1 cellular context compared by ENCODE assay signal in the genomic region with DNA sequence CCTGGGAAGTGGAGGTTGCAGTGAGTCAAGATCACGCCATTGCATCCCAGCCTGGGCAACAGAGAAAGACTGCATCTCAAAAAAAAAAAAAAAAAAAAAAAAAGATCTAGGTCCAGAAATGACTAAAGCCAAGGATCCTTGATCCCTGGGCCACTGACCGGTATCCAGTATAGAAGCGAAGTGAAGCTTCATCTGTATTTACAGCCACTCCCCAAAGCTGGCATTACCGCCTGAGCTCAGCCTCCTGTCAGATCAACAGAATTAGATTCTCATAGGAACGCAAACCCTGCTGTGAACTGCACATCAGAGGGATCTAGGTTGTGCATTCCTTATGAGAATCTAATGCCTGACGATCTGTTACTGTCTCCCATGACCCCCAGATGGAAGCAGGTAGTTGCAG.
A peak's percentile ranks its signal among the peaks of the same experiment; 100 is the strongest.
TF ChIP-seq lines count a peak whose summit lies in the region.

No MANE protein-coding gene starts in this region.

TF ChIP-seq in HepG2, 621 proteins besides CTCF, POLR2A, EP300 and RAD21:
- TF ChIP-seq FOSL2 (CRISPR knock-in tag; IDR thresholded peaks at IDR 0.05) (no peak), POLR2G (IDR thresholded peaks at IDR 0.05; ENCODE audit: low read depth, low read length) (0 out of 2 replicates have a peak, but pooled peaks have one; percentile 32)
